12 cellular contexts compared by ENCODE assay signal in genomic region chr11:118953265-118953664, GRCh38. TPM values are rescaled to one million over a fixed set of nuclear protein-coding genes. Genes with fewer than 3 reads are reported as not detected.
A peak's percentile ranks its signal among the peaks of the same experiment; 100 is the strongest.
DNase-seq lines count a peak whose midpoint lies in the region; ATAC-seq and TF ChIP-seq lines count a peak whose summit lies in the region.
"Had no signal": no experiment of that assay in that cellular context is flagged by ENCODE, and none has a peak within 500 bp of the region (broad histone marks: within the 10 kb centered on the region; RNA-seq: fewer than 3 reads in every experiment).

No MANE protein-coding gene starts in this region.

- H3K4me1 Mint-ChIP-seq in activated T-helper 2 cell treated with anti-CD3 and anti-CD28 coated beads, Interferon-gamma antibody, Interleukin-2, Interleukin-4, amounts not matched to agents 10 μg/mL and 5 μg/mL and 100 μg/mL, durations not matched to agents 14 hours and 24 hours and 36 hours (ENCODE audit: low read depth), result no peaks in the 10 kb centered on the region

- no peak overlapping the region for H3K27ac Mint-ChIP-seq in activated T-helper 2 cell treated with anti-CD3 and anti-CD28 coated beads, Interferon-gamma antibody, Interleukin-2, Interleukin-4, amounts not matched to agents 10 μg/mL and 5 μg/mL and 100 μg/mL, durations not matched to agents 14 hours and 24 hours and 36 hours
- H3K27ac Mint-ChIP-seq: dendritic cell treated with granulocyte-macrophage colony-stimulating factor and Interleukin-4, amounts not matched to agents 40 ng/mL and 50 ng/mL, for 4 days had no signal

- H3K36me3 Mint-ChIP-seq in activated T-helper 2 cell treated with anti-CD3 and anti-CD28 coated beads, Interferon-gamma antibody, Interleukin-2, Interleukin-4, amounts not matched to agents 10 μg/mL and 5 μg/mL and 100 μg/mL, durations not matched to agents 14 hours and 24 hours and 36 hours (ENCODE audit: low read depth), result no peaks in the 10 kb centered on the region

- peaks cover 19% of the 10 kb centered on the region for H3K27me3 Mint-ChIP-seq in activated T-helper 2 cell treated with anti-CD3 and anti-CD28 coated beads, Interferon-gamma antibody, Interleukin-2, Interleukin-4, amounts not matched to agents 10 μg/mL and 5 μg/mL and 100 μg/mL, durations not matched to agents 14 hours and 24 hours and 36 hours (ENCODE audit: low read depth)

- peak; percentile 68 for DNase-seq in GM12865 (ENCODE audit: low read depth)
- DNase-seq in NCI-H1930 (lab: John Stamatoyannopoulos, UW), result peak; percentile 67 to 78
- peak; percentile 67 for DNase-seq in astrocyte of the hippocampus (ENCODE audit: low read depth, low spot score)
- DNase-seq in myocyte (ENCODE audit: low read depth), result peak; percentile 20
- DNase-seq in GF-D8 (lab: John Stamatoyannopoulos, UW), result no peak
- no peak for DNase-seq in SHP77 treated with DMSO at 0.1 percent for 48 hours (lab: John Stamatoyannopoulos, UW)
- DNase-seq in activated T-helper 2 cell treated with anti-CD3 and anti-CD28 coated beads, Interferon-gamma antibody, Interleukin-2, Interleukin-4, amounts not matched to agents 10 μg/mL and 5 μg/mL and 100 μg/mL, durations not matched to agents 14 hours and 24 hours and 36 hours (ENCODE audit: low spot score), result no peak
- DNase-seq: activated T-cell treated with anti-CD3 and anti-CD28 coated beads for 4 hours had no signal

- H3K4me3 ChIP-seq in GM12865 (ENCODE audit: low read depth, low read length), result no peak overlapping the region

- no peak for ATAC-seq in GM18861 (IDR thresholded peaks at IDR 0.05; ENCODE audit: unreplicated experiment)

- H3K9me3 Mint-ChIP-seq in activated T-helper 2 cell treated with anti-CD3 and anti-CD28 coated beads, Interferon-gamma antibody, Interleukin-2, Interleukin-4, amounts not matched to agents 10 μg/mL and 5 μg/mL and 100 μg/mL, durations not matched to agents 14 hours and 24 hours and 36 hours, result no peaks in the 10 kb centered on the region
- H3K9me3 Mint-ChIP-seq: dendritic cell treated with granulocyte-macrophage colony-stimulating factor and Interleukin-4, amounts not matched to agents 40 ng/mL and 50 ng/mL, for 4 days had no signal

- H3K4me3 Mint-ChIP-seq in activated T-helper 2 cell treated with anti-CD3 and anti-CD28 coated beads, Interferon-gamma antibody, Interleukin-2, Interleukin-4, amounts not matched to agents 10 μg/mL and 5 μg/mL and 100 μg/mL, durations not matched to agents 14 hours and 24 hours and 36 hours (ENCODE audit: low read depth), result no peak overlapping the region
- H3K4me3 Mint-ChIP-seq: dendritic cell treated with granulocyte-macrophage colony-stimulating factor and Interleukin-4, amounts not matched to agents 40 ng/mL and 50 ng/mL, for 4 days had no signal

- no peak for TF ChIP-seq CTCF in GM12865 (IDR thresholded peaks at IDR 0.05; ENCODE audit: insufficient read depth, low read depth, low read length, missing control alignments)

- intact Hi-C loops in activated T-helper 2 cell treated with anti-CD3 and anti-CD28 coated beads, Interferon-gamma antibody, Interleukin-2, Interleukin-4, amounts not matched to agents 10 μg/mL and 5 μg/mL and 100 μg/mL, durations not matched to agents 14 hours and 24 hours and 36 hours (cut with micrococcal nuclease), result no loop called here

RNA-seq across cellular contexts. Expression of gene UPK2, which starts 2.8 kb away (rescaled TPM):
- total RNA-seq in myocyte, result not detected in 2 replicates
- 0.82 TPM for polyA plus RNA-seq in myocyte (2012)
- total RNA-seq in activated T-helper 2 cell treated with anti-CD3 and anti-CD28 coated beads, Interferon-gamma antibody, Interleukin-2, Interleukin-4, amounts not matched to agents 10 μg/mL and 5 μg/mL and 100 μg/mL, durations not matched to agents 14 hours and 24 hours and 36 hours, result 0.21 TPM in 1 of 2 replicates, not detected in the other
- total RNA-seq: pulmonary artery endothelial cell; T-helper 1 cell treated with Interleukin-12 subunit alpha and Interleukin-12 subunit beta and Interleukin-4 antibody, amounts not matched to agents 30 ng/mL and 1 ng/mL, for 36 hours had no signal

RNA-seq across cellular contexts. Expression of gene FOXR1, which starts 18.3 kb away (rescaled TPM):
- total RNA-seq in myocyte, result not detected in 2 replicates
- not detected for polyA plus RNA-seq in myocyte (2012)
- total RNA-seq in activated T-helper 2 cell treated with anti-CD3 and anti-CD28 coated beads, Interferon-gamma antibody, Interleukin-2, Interleukin-4, amounts not matched to agents 10 μg/mL and 5 μg/mL and 100 μg/mL, durations not matched to agents 14 hours and 24 hours and 36 hours, result not detected in 2 replicates
- total RNA-seq: pulmonary artery endothelial cell; T-helper 1 cell treated with Interleukin-12 subunit alpha and Interleukin-12 subunit beta and Interleukin-4 antibody, amounts not matched to agents 30 ng/mL and 1 ng/mL, for 36 hours had no signal

RNA-seq across cellular contexts. Expression of gene BCL9L, which starts 27.5 kb away (rescaled TPM):
- total RNA-seq in myocyte, result 15.2 and 22.1 TPM in 2 replicates
- 36.4 TPM for polyA plus RNA-seq in myocyte (2012)
- 21.9 and 23.7 TPM in 2 replicates for total RNA-seq in activated T-helper 2 cell treated with anti-CD3 and anti-CD28 coated beads, Interferon-gamma antibody, Interleukin-2, Interleukin-4, amounts not matched to agents 10 μg/mL and 5 μg/mL and 100 μg/mL, durations not matched to agents 14 hours and 24 hours and 36 hours

RNA-seq across cellular contexts. Expression of gene CENATAC, which starts 44.7 kb away (rescaled TPM):
- total RNA-seq in myocyte, result 14.6 and 15.7 TPM in 2 replicates
- polyA plus RNA-seq in myocyte (2012), result 18.0 TPM
- 44.2 and 47.7 TPM in 2 replicates for total RNA-seq in activated T-helper 2 cell treated with anti-CD3 and anti-CD28 coated beads, Interferon-gamma antibody, Interleukin-2, Interleukin-4, amounts not matched to agents 10 μg/mL and 5 μg/mL and 100 μg/mL, durations not matched to agents 14 hours and 24 hours and 36 hours

Comparison
In these comparisons a context has a peak if more than half of its experiments do, and no peak if none do; other contexts are left out.
1. DNase-seq: peak in GM12865 (single experiment), NCI-H1930 (2 of 2), astrocyte of the hippocampus (single experiment) and myocyte (single experiment); none in GF-D8 (single experiment), SHP77 treated with DMSO at 0.1 percent for 48 hours (single experiment) and activated T-helper 2 cell treated with anti-CD3 and anti-CD28 coated beads, Interferon-gamma antibody, Interleukin-2, Interleukin-4, amounts not matched to agents 10 μg/mL and 5 μg/mL and 100 μg/mL, durations not matched to agents 14 hours and 24 hours and 36 hours (single experiment).